In the genomic region with DNA sequence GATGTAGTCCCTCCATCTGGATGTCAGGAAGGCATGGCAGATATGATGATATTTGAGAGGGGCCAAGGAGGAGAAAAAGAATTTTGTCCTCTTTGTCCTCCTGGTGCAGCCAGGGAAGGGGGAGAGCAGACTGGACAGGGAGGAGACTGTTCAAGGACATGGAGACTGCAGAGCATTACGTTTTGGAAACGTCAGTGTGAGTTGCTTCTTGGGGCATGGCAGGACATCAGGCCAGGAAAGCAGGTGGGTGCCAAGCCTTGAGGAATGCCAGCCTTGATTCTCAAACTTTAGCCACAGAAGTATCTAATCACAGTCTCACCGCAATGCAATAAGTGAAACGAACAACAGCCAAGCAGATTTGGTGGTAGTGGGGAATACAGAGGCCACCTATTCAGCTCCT, we compare ENCODE assay signal across 32 cellular contexts.
DNase-seq lines count a peak whose midpoint lies in the region; ATAC-seq and TF ChIP-seq lines count a peak whose summit lies in the region.
"Had no signal": no experiment of that assay in that cellular context is flagged by ENCODE, and none has a peak within 500 bp of the region (broad histone marks: within the 10 kb centered on the region; RNA-seq: fewer than 3 reads in every experiment).

No MANE protein-coding gene starts in this region.

- H3K4me3 ChIP-seq in HEK293 (ENCODE audit: low read depth, low read length) (no peak overlapping the region), vagina (no peak overlapping the region)
- H3K4me3 ChIP-seq: HAP-1, left lung, smooth muscle cell, tibial artery had no signal

- ATAC-seq in activated naive CD4-positive, alpha-beta T cell treated with anti-CD3 and anti-CD28 coated beads, Interleukin-2, amount 50 U/mL, for 72 hours = no peak
- ATAC-seq in stimulated activated memory B cell treated with anti-CD40 and anti-IgM and Interleukin-4, amounts not matched to agents 10 μg/mL and 1 μg/mL and 100 μg/mL, for 72 hours = no peak
- ATAC-seq: activated T-helper 17 cell treated with anti-CD3 and anti-CD28 coated beads, Interleukin-2, amount 50 U/mL, for 72 hours; esophagus mucosa; HepG2; left lung; Panc1; right cardiac atrium; SK-N-SH treated with all-trans-retinoic acid at 6 μM for 48 hours had no signal

- H3K9me3 ChIP-seq in HEK293 (ENCODE audit: control insufficient read depth, insufficient read depth, low read depth, low read length) = no peaks in the 10 kb centered on the region
- no peaks in the 10 kb centered on the region for H3K9me3 ChIP-seq in vagina
- H3K9me3 ChIP-seq: BE2C, HAP-1, left lung, tibial artery had no signal

- H3K27ac Mint-ChIP-seq in activated naive CD4-positive, alpha-beta T cell treated with anti-CD3 and anti-CD28 coated beads, Interleukin-2, amount 50 U/mL, for 72 hours = peak overlapping the region; percentile 43 to 53
- peak overlapping the region; percentile 27 for H3K27ac Mint-ChIP-seq in activated T-helper 1 cell treated with anti-CD3 and anti-CD28 coated beads, Interleukin-12 subunit alpha, Interleukin-12 subunit beta, Interleukin-2, Interleukin-4 antibody, amounts not matched to agents 30 ng/mL and 10 ng/mL and 1 ng/mL, durations not matched to agents 14 hours and 24 hours and 36 hours
- peak overlapping the region; percentile 20 for H3K27ac Mint-ChIP-seq in stimulated activated memory B cell treated with anti-CD40 and anti-IgM and Interleukin-4, amounts not matched to agents 10 μg/mL and 1 μg/mL and 100 μg/mL, for 72 hours
- H3K27ac Mint-ChIP-seq: activated T-helper 17 cell treated with anti-CD3 and anti-CD28 coated beads, Interleukin-2, amount 50 U/mL, for 72 hours; dendritic cell treated with granulocyte-macrophage colony-stimulating factor and Interleukin-4, amounts not matched to agents 40 ng/mL and 50 ng/mL, for 4 days; endodermal cell had no signal

- TF ChIP-seq CTCF in HEK293 (tag by site-specific recombination; IDR thresholded peaks at IDR 0.05) (no peak), vagina (IDR thresholded peaks at IDR 0.05) (no peak)

- intact Hi-C loops in activated T-helper 1 cell treated with anti-CD3 and anti-CD28 coated beads, Interleukin-12 subunit alpha, Interleukin-12 subunit beta, Interleukin-2, Interleukin-4 antibody, amounts not matched to agents 30 ng/mL and 10 ng/mL and 1 ng/mL, durations not matched to agents 14 hours and 24 hours and 36 hours (cut with micrococcal nuclease) = no loop called here
- intact Hi-C loops in vagina (cut with DNase I) = no loop called here

- H3K36me3 ChIP-seq in HEK293 (ENCODE audit: control insufficient read depth in 2 of 2, insufficient read depth in 1 of 2, low read length in 2 of 2) (no peaks in the 10 kb centered on the region), vagina (no peaks in the 10 kb centered on the region)
- H3K36me3 ChIP-seq: BE2C, HAP-1, tibial artery had no signal

- no peak overlapping the region for H3K4me3 Mint-ChIP-seq in activated T-helper 1 cell treated with anti-CD3 and anti-CD28 coated beads, Interleukin-12 subunit alpha, Interleukin-12 subunit beta, Interleukin-2, Interleukin-4 antibody, amounts not matched to agents 30 ng/mL and 10 ng/mL and 1 ng/mL, durations not matched to agents 14 hours and 24 hours and 36 hours
- no peak overlapping the region for H3K4me3 Mint-ChIP-seq in stimulated activated memory B cell treated with anti-CD40 and anti-IgM and Interleukin-4, amounts not matched to agents 10 μg/mL and 1 μg/mL and 100 μg/mL, for 72 hours
- H3K4me3 Mint-ChIP-seq: activated T-helper 17 cell treated with anti-CD3 and anti-CD28 coated beads, Interleukin-2, amount 50 U/mL, for 72 hours; dendritic cell treated with granulocyte-macrophage colony-stimulating factor and Interleukin-4, amounts not matched to agents 40 ng/mL and 50 ng/mL, for 4 days; endodermal cell had no signal

- no peak for TF ChIP-seq POLR2A in vagina (IDR thresholded peaks at IDR 0.05)

- CTCF ChIA-PET in HEK293 (lab: Yijun Ruan, JAX) = interaction anchor here (0.5 kb wide), 1 partner anchor 762 kb away, joined by 3 read pairs; no protein-coding TSS in a partner anchor

- no peaks in the 10 kb centered on the region for H3K27me3 Mint-ChIP-seq in activated T-helper 1 cell treated with anti-CD3 and anti-CD28 coated beads, Interleukin-12 subunit alpha, Interleukin-12 subunit beta, Interleukin-2, Interleukin-4 antibody, amounts not matched to agents 30 ng/mL and 10 ng/mL and 1 ng/mL, durations not matched to agents 14 hours and 24 hours and 36 hours (ENCODE audit: insufficient read depth)
- H3K27me3 Mint-ChIP-seq in stimulated activated memory B cell treated with anti-CD40 and anti-IgM and Interleukin-4, amounts not matched to agents 10 μg/mL and 1 μg/mL and 100 μg/mL, for 72 hours = no peaks in the 10 kb centered on the region
- H3K27me3 Mint-ChIP-seq: activated T-helper 17 cell treated with anti-CD3 and anti-CD28 coated beads, Interleukin-2, amount 50 U/mL, for 72 hours; dendritic cell treated with granulocyte-macrophage colony-stimulating factor and Interleukin-4, amounts not matched to agents 40 ng/mL and 50 ng/mL, for 4 days had no signal

- H3K4me1 Mint-ChIP-seq in activated T-helper 1 cell treated with anti-CD3 and anti-CD28 coated beads, Interleukin-12 subunit alpha, Interleukin-12 subunit beta, Interleukin-2, Interleukin-4 antibody, amounts not matched to agents 30 ng/mL and 10 ng/mL and 1 ng/mL, durations not matched to agents 14 hours and 24 hours and 36 hours (ENCODE audit: low read depth) = peaks cover 34% of the 10 kb centered on the region
- H3K4me1 Mint-ChIP-seq in stimulated activated memory B cell treated with anti-CD40 and anti-IgM and Interleukin-4, amounts not matched to agents 10 μg/mL and 1 μg/mL and 100 μg/mL, for 72 hours = peaks cover 53% of the 10 kb centered on the region
- H3K4me1 Mint-ChIP-seq: endodermal cell had no signal

- H3K4me1 ChIP-seq in HEK293 (ENCODE audit: control insufficient read depth, insufficient read depth, low read length) = no peaks in the 10 kb centered on the region
- H3K4me1 ChIP-seq in vagina = peaks cover 50% of the 10 kb centered on the region
- H3K4me1 ChIP-seq: BE2C, HAP-1 had no signal

- DNase-seq in activated naive CD4-positive, alpha-beta T cell treated with anti-CD3 and anti-CD28 coated beads, Interleukin-2, amount 50 U/mL, for 72 hours (ENCODE audit: low spot score in 2 of 2) = no peak
- DNase-seq in activated naive CD4-positive, alpha-beta T cell treated with anti-CD3 and anti-CD28 coated beads, Interleukin-2, amount 50 U/mL, for 16 hours = no peak
- DNase-seq in activated T-helper 1 cell treated with anti-CD3 and anti-CD28 coated beads, Interleukin-12 subunit alpha, Interleukin-12 subunit beta, Interleukin-2, Interleukin-4 antibody, amounts not matched to agents 30 ng/mL and 10 ng/mL and 1 ng/mL, durations not matched to agents 14 hours and 24 hours and 36 hours (ENCODE audit: low spot score) = no peak
- DNase-seq in UCSD-AML1 (lab: John Stamatoyannopoulos, UW; ENCODE audit: unreplicated experiment) (no peak), vagina (ENCODE audit: extremely low spot score in 2 of 2) (no peak)
- DNase-seq: ACHN; activated CD4-positive, alpha-beta T cell treated with anti-CD3 and anti-CD28 coated beads for 1 hour; BE2C; caudate nucleus; COR-L47; endodermal cell; foreskin fibroblast; left lung; MV-4-11; NCI-H1436; NCI-H2081; NCI-H345; NCI-H69; right cardiac atrium; Right ventricle myocardium superior; stimulated activated CD4-positive, alpha-beta T cell treated with anti-CD3 and anti-CD28 coated beads, Interleukin-1b, Interleukin-23, amount 100 ng/mL, for 48 hours; tibial artery had no signal

- H3K9me3 Mint-ChIP-seq in activated naive CD4-positive, alpha-beta T cell treated with anti-CD3 and anti-CD28 coated beads, Interleukin-2, amount 50 U/mL, for 72 hours = no peaks in the 10 kb centered on the region
- H3K9me3 Mint-ChIP-seq in activated T-helper 1 cell treated with anti-CD3 and anti-CD28 coated beads, Interleukin-12 subunit alpha, Interleukin-12 subunit beta, Interleukin-2, Interleukin-4 antibody, amounts not matched to agents 30 ng/mL and 10 ng/mL and 1 ng/mL, durations not matched to agents 14 hours and 24 hours and 36 hours = no peaks in the 10 kb centered on the region
- H3K9me3 Mint-ChIP-seq in stimulated activated memory B cell treated with anti-CD40 and anti-IgM and Interleukin-4, amounts not matched to agents 10 μg/mL and 1 μg/mL and 100 μg/mL, for 72 hours = no peaks in the 10 kb centered on the region
- H3K9me3 Mint-ChIP-seq: activated T-helper 17 cell treated with anti-CD3 and anti-CD28 coated beads, Interleukin-2, amount 50 U/mL, for 72 hours; dendritic cell treated with granulocyte-macrophage colony-stimulating factor and Interleukin-4, amounts not matched to agents 40 ng/mL and 50 ng/mL, for 4 days; endodermal cell had no signal

- H3K27ac ChIP-seq in HEK293 (ENCODE audit: extremely low read depth, low read depth, low read length) = no peak overlapping the region
- no peak overlapping the region for H3K27ac ChIP-seq in vagina
- H3K27ac ChIP-seq: tibial artery had no signal

- peaks cover 20 to 30% of the 10 kb centered on the region in 2 donors for H3K36me3 Mint-ChIP-seq in activated naive CD4-positive, alpha-beta T cell treated with anti-CD3 and anti-CD28 coated beads, Interleukin-2, amount 50 U/mL, for 72 hours
- peaks cover 55% of the 10 kb centered on the region for H3K36me3 Mint-ChIP-seq in activated T-helper 1 cell treated with anti-CD3 and anti-CD28 coated beads, Interleukin-12 subunit alpha, Interleukin-12 subunit beta, Interleukin-2, Interleukin-4 antibody, amounts not matched to agents 30 ng/mL and 10 ng/mL and 1 ng/mL, durations not matched to agents 14 hours and 24 hours and 36 hours (ENCODE audit: low read depth)
- H3K36me3 Mint-ChIP-seq in stimulated activated memory B cell treated with anti-CD40 and anti-IgM and Interleukin-4, amounts not matched to agents 10 μg/mL and 1 μg/mL and 100 μg/mL, for 72 hours = peaks cover 53% of the 10 kb centered on the region

- no peaks in the 10 kb centered on the region for H3K27me3 ChIP-seq in vagina
- H3K27me3 ChIP-seq: BE2C, left lung, tibial artery had no signal

- POLR2A ChIA-PET in HEK293 (lab: Yijun Ruan, JAX) = no interaction called here

TF ChIP-seq in HEK293, 187 proteins besides CTCF, POLR2A, EP300 and RAD21 (continues in another document):
- TF ChIP-seq ZNF155 (tag by site-specific recombination; IDR thresholded peaks at IDR 0.05) = no peak
- TF ChIP-seq ZNF585B (tag by site-specific recombination; IDR thresholded peaks at IDR 0.05) = 0 out of 2 replicates have a peak, but pooled peaks have one; percentile 20
